ENCODE assay signal across 2 cellular contexts in the genomic region with DNA sequence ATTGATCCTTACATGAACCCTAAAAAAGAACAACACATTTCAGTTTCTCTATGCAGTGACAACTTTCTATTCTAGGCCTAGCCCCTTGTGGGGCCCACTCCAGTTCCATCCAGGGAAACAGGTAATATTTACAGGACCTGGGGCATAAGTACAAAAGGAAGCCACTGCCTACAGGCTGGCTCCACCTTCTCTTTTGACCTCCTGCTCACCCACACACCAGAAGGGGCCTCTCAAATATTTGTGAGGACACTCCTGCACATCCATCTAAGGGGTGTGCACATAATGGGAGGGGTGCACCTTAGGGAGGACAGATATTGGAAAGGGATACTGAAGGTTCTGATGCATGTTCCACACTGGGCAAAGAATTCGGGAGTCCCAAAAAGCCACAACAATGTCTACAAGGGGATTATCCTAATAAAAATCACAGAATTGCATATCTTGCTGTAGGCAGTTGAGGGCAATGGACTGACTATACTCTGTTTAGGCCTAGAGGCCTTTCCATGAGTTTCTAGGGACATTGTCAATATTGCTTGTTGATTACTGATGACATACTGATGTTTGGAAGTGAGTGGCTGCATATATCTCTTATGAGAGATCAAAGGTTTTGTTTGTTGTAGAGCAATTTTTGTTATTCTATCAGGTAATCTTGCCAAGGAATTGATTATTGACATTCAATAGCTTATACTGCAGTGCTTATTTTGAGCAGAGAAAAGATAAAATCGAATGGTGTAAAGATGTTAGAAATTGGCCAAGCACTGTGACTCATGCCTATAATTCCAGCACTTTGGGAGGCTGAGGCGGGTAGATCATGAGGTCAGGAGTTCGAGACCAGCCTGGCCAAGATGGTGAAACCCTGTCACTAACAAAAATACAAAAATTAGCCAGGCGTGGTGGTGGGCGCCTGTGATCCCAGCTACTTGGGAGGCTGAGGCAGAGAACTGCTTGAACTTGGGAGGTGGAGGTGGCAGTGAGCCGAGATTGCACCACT.
TF ChIP-seq lines count a peak whose summit lies in the region.

No MANE protein-coding gene starts in this region.

TF ChIP-seq in WTC11, 78 proteins besides CTCF, POLR2A, EP300 and RAD21:
- TF ChIP-seq CREM (CRISPR knock-in tag; IDR thresholded peaks at IDR 0.05): no peak
- TF ChIP-seq FOXK1 (CRISPR knock-in tag; IDR thresholded peaks at IDR 0.05): no peak
- TF ChIP-seq, protein P1, sequence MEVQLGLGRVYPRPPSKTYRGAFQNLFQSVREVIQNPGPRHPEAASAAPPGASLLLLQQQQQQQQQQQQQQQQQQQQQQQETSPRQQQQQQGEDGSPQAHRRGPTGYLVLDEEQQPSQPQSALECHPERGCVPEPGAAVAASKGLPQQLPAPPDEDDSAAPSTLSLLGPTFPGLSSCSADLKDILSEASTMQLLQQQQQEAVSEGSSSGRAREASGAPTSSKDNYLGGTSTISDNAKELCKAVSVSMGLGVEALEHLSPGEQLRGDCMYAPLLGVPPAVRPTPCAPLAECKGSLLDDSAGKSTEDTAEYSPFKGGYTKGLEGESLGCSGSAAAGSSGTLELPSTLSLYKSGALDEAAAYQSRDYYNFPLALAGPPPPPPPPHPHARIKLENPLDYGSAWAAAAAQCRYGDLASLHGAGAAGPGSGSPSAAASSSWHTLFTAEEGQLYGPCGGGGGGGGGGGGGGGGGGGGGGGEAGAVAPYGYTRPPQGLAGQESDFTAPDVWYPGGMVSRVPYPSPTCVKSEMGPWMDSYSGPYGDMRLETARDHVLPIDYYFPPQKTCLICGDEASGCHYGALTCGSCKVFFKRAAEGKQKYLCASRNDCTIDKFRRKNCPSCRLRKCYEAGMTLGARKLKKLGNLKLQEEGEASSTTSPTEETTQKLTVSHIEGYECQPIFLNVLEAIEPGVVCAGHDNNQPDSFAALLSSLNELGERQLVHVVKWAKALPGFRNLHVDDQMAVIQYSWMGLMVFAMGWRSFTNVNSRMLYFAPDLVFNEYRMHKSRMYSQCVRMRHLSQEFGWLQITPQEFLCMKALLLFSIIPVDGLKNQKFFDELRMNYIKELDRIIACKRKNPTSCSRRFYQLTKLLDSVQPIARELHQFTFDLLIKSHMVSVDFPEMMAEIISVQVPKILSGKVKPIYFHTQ (CRISPR knock-in tag; IDR thresholded peaks at IDR 0.05): no peak
- TF ChIP-seq, protein P2, sequence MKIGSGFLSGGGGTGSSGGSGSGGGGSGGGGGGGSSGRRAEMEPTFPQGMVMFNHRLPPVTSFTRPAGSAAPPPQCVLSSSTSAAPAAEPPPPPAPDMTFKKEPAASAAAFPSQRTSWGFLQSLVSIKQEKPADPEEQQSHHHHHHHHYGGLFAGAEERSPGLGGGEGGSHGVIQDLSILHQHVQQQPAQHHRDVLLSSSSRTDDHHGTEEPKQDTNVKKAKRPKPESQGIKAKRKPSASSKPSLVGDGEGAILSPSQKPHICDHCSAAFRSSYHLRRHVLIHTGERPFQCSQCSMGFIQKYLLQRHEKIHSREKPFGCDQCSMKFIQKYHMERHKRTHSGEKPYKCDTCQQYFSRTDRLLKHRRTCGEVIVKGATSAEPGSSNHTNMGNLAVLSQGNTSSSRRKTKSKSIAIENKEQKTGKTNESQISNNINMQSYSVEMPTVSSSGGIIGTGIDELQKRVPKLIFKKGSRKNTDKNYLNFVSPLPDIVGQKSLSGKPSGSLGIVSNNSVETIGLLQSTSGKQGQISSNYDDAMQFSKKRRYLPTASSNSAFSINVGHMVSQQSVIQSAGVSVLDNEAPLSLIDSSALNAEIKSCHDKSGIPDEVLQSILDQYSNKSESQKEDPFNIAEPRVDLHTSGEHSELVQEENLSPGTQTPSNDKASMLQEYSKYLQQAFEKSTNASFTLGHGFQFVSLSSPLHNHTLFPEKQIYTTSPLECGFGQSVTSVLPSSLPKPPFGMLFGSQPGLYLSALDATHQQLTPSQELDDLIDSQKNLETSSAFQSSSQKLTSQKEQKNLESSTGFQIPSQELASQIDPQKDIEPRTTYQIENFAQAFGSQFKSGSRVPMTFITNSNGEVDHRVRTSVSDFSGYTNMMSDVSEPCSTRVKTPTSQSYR (CRISPR knock-in tag; IDR thresholded peaks at IDR 0.05): no peak
- TF ChIP-seq ZBTB21 (CRISPR knock-in tag; IDR thresholded peaks at IDR 0.05; ENCODE audit: borderline replicate concordance): no peak
- peak; percentile 86 for TF ChIP-seq GABPB1 (CRISPR knock-in tag; IDR thresholded peaks at IDR 0.05)

TF ChIP-seq in HepG2, 621 proteins besides CTCF, POLR2A, EP300 and RAD21 (continues in another document):
- TF ChIP-seq, protein P3, sequence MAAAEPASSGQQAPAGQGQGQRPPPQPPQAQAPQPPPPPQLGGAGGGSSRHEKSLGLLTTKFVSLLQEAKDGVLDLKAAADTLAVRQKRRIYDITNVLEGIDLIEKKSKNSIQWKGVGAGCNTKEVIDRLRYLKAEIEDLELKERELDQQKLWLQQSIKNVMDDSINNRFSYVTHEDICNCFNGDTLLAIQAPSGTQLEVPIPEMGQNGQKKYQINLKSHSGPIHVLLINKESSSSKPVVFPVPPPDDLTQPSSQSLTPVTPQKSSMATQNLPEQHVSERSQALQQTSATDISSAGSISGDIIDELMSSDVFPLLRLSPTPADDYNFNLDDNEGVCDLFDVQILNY (CRISPR knock-in tag; conservative IDR thresholded peaks at IDR 0.05): no peak
- TF ChIP-seq ZNF205 (CRISPR knock-in tag; IDR thresholded peaks at IDR 0.05): peak; percentile 80
- TF ChIP-seq ZNF431 (CRISPR knock-in tag; IDR thresholded peaks at IDR 0.05; ENCODE audit: borderline replicate concordance, low read depth): no peak; the same call in 1 of the 2 replicates
- TF ChIP-seq KLF6 (CRISPR knock-in tag; IDR thresholded peaks at IDR 0.05): peak; percentile 76; the same call in 1 of the 2 replicates
- TF ChIP-seq, protein P4, sequence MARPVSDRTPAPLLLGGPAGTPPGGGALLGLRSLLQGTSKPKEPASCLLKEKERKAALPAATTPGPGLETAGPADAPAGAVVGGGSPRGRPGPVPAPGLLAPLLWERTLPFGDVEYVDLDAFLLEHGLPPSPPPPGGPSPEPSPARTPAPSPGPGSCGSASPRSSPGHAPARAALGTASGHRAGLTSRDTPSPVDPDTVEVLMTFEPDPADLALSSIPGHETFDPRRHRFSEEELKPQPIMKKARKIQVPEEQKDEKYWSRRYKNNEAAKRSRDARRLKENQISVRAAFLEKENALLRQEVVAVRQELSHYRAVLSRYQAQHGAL (CRISPR knock-in tag; IDR thresholded peaks at IDR 0.05; ENCODE audit: not compliant biosample characterization): no peak
- TF ChIP-seq, protein P5, sequence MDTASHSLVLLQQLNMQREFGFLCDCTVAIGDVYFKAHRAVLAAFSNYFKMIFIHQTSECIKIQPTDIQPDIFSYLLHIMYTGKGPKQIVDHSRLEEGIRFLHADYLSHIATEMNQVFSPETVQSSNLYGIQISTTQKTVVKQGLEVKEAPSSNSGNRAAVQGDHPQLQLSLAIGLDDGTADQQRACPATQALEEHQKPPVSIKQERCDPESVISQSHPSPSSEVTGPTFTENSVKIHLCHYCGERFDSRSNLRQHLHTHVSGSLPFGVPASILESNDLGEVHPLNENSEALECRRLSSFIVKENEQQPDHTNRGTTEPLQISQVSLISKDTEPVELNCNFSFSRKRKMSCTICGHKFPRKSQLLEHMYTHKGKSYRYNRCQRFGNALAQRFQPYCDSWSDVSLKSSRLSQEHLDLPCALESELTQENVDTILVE (CRISPR knock-in tag; IDR thresholded peaks at IDR 0.05): peak; percentile 72
- TF ChIP-seq, protein P6, sequence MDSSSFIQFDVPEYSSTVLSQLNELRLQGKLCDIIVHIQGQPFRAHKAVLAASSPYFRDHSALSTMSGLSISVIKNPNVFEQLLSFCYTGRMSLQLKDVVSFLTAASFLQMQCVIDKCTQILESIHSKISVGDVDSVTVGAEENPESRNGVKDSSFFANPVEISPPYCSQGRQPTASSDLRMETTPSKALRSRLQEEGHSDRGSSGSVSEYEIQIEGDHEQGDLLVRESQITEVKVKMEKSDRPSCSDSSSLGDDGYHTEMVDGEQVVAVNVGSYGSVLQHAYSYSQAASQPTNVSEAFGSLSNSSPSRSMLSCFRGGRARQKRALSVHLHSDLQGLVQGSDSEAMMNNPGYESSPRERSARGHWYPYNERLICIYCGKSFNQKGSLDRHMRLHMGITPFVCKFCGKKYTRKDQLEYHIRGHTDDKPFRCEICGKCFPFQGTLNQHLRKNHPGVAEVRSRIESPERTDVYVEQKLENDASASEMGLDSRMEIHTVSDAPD (CRISPR knock-in tag; IDR thresholded peaks at IDR 0.05): no peak
- no peak for TF ChIP-seq SRSF9 (IDR thresholded peaks at IDR 0.05; ENCODE audit: borderline replicate concordance, insufficient read depth, low read depth, low read length, poor library complexity, severe bottlenecking)
- no peak for TF ChIP-seq RBM39 (IDR thresholded peaks at IDR 0.05; ENCODE audit: low read depth, low read length, poor library complexity, severe bottlenecking)
- TF ChIP-seq REXO4 (CRISPR knock-in tag; IDR thresholded peaks at IDR 0.05; ENCODE audit: borderline replicate concordance): no peak
- no peak for TF ChIP-seq MED8 (CRISPR knock-in tag; IDR thresholded peaks at IDR 0.05; ENCODE audit: insufficient replicate concordance)
- no peak for TF ChIP-seq IRX3 (CRISPR knock-in tag; IDR thresholded peaks at IDR 0.05; ENCODE audit: borderline replicate concordance, low read depth)
- TF ChIP-seq TCF7 (IDR thresholded peaks at IDR 0.05; ENCODE audit: low read depth): peak; percentile 67; the same call in 1 of the 2 replicates
- TF ChIP-seq BORCS8-MEF2B (CRISPR knock-in tag; IDR thresholded peaks at IDR 0.05): peak; percentile 74
- TF ChIP-seq, protein P7, sequence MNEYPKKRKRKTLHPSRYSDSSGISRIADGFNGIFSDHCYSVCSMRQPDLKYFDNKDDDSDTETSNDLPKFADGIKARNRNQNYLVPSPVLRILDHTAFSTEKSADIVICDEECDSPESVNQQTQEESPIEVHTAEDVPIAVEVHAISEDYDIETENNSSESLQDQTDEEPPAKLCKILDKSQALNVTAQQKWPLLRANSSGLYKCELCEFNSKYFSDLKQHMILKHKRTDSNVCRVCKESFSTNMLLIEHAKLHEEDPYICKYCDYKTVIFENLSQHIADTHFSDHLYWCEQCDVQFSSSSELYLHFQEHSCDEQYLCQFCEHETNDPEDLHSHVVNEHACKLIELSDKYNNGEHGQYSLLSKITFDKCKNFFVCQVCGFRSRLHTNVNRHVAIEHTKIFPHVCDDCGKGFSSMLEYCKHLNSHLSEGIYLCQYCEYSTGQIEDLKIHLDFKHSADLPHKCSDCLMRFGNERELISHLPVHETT (CRISPR knock-in tag; conservative IDR thresholded peaks at IDR 0.05): peak; percentile 75; the same call in 1 of the 2 replicates
- TF ChIP-seq, protein P8, sequence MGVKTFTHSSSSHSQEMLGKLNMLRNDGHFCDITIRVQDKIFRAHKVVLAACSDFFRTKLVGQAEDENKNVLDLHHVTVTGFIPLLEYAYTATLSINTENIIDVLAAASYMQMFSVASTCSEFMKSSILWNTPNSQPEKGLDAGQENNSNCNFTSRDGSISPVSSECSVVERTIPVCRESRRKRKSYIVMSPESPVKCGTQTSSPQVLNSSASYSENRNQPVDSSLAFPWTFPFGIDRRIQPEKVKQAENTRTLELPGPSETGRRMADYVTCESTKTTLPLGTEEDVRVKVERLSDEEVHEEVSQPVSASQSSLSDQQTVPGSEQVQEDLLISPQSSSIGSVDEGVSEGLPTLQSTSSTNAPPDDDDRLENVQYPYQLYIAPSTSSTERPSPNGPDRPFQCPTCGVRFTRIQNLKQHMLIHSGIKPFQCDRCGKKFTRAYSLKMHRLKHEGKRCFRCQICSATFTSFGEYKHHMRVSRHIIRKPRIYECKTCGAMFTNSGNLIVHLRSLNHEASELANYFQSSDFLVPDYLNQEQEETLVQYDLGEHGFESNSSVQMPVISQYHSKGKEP (CRISPR knock-in tag; IDR thresholded peaks at IDR 0.05): 0 out of 2 replicates have a peak, but pooled peaks have one; percentile 47
- TF ChIP-seq SUZ12 (IDR thresholded peaks at IDR 0.05; ENCODE audit: low read depth, low read length): no peak
- TF ChIP-seq FOXP1 (IDR thresholded peaks at IDR 0.05): peak; percentile 83
- peak; percentile 92 for TF ChIP-seq FOXP1 (CRISPR knock-in tag; IDR thresholded peaks at IDR 0.05)
- TF ChIP-seq, protein P2 (CRISPR knock-in tag; IDR thresholded peaks at IDR 0.05; ENCODE audit: borderline replicate concordance): peak; percentile 30; the same call in 1 of the 2 replicates
- peak; percentile 94 for TF ChIP-seq KDM6A (CRISPR knock-in tag; IDR thresholded peaks at IDR 0.05; ENCODE audit: low read depth)
- TF ChIP-seq, protein P9, sequence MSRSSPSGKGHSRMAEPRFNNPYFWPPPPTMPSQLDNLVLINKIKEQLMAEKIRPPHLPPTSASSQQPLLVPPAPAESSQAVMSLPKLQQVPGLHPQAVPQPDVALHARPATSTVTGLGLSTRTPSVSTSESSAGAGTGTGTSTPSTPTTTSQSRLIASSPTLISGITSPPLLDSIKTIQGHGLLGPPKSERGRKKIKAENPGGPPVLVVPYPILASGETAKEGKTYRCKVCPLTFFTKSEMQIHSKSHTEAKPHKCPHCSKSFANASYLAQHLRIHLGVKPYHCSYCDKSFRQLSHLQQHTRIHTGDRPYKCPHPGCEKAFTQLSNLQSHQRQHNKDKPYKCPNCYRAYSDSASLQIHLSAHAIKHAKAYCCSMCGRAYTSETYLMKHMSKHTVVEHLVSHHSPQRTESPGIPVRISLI (CRISPR knock-in tag; IDR thresholded peaks at IDR 0.05; ENCODE audit: borderline replicate concordance): peak; percentile 33; the same call in 1 of the 2 replicates
- no peak for TF ChIP-seq GTF2F1 (IDR thresholded peaks at IDR 0.05; ENCODE audit: low read length)
- TF ChIP-seq FOXA1 (IDR thresholded peaks at IDR 0.05): peak; percentile 86
- TF ChIP-seq FOXA1 (CRISPR knock-in tag; IDR thresholded peaks at IDR 0.05): peak; percentile 81; the same call in 1 of the 2 replicates
